In the genomic region with DNA sequence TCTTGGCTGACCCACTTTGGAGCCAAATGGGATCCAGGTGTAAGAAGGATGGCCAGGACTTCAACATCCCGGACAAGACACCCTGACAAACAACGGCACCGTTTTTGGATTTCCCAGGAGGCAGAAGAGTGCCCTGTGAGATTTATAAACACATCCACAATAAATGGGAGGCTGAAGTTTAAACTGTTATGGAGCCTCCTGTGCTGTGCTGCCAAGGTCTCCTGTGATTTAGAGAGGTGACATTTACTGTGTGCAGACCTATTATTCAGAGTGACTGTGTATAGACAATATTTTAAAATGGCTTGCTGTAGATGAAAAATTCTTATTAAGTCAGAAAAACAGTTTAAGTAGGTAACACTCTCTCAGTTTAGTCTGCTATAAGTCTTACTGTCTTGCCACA, we compare ENCODE assay signal across 23 cellular contexts.
"Had no signal": no experiment of that assay in that cellular context is flagged by ENCODE, and none has a peak within 500 bp of the region (broad histone marks: within the 10 kb centered on the region; RNA-seq: fewer than 3 reads in every experiment).

No MANE protein-coding gene starts in this region.

- H3K36me3 ChIP-seq: colonic mucosa, esophagus muscularis mucosa, esophagus squamous epithelium, gastrocnemius medialis, gastroesophageal sphincter, heart left ventricle had no signal

- H3K27ac ChIP-seq: colonic mucosa, coronary artery, dorsolateral prefrontal cortex, epithelial cell of prostate, esophagus muscularis mucosa, esophagus squamous epithelium, gastrocnemius medialis, gastroesophageal sphincter had no signal

- DNase-seq: colonic mucosa; cortex of kidney; dermis blood vessel endothelial cell; dorsolateral prefrontal cortex; effector CD4-positive, alpha-beta T cell; effector CD8-positive, alpha-beta T cell; effector memory CD4-positive, alpha-beta T cell; effector memory CD8-positive, alpha-beta T cell; endodermal cell; erythroblast; esophagus squamous epithelium; foreskin fibroblast; foreskin melanocyte; gastrocnemius medialis; glutamatergic neuron; head of caudate nucleus; heart left ventricle had no signal

- H3K4me3 Mint-ChIP-seq: dendritic cell treated with granulocyte-macrophage colony-stimulating factor and Interleukin-4, amounts not matched to agents 40 ng/mL and 50 ng/mL, for 4 days; effector memory CD8-positive, alpha-beta T cell; endodermal cell had no signal

- H3K27me3 Mint-ChIP-seq: dendritic cell treated with granulocyte-macrophage colony-stimulating factor and Interleukin-4, amounts not matched to agents 40 ng/mL and 50 ng/mL, for 4 days; effector memory CD8-positive, alpha-beta T cell had no signal

- H3K9me3 ChIP-seq: colonic mucosa, esophagus muscularis mucosa, esophagus squamous epithelium, gastrocnemius medialis, gastroesophageal sphincter had no signal

- H3K4me1 Mint-ChIP-seq: endodermal cell had no signal

- ATAC-seq: effector memory CD8-positive, alpha-beta T cell; esophagus mucosa; gastrocnemius medialis; gastroesophageal sphincter; heart left ventricle had no signal

- H3K4me3 ChIP-seq: colonic mucosa, coronary artery, dorsolateral prefrontal cortex, esophagus muscularis mucosa, esophagus squamous epithelium, gastrocnemius medialis, gastroesophageal sphincter, heart left ventricle had no signal

- H3K4me1 ChIP-seq: colonic mucosa, esophagus squamous epithelium, gastrocnemius medialis, heart left ventricle had no signal

- H3K27me3 ChIP-seq: colonic mucosa, esophagus muscularis mucosa, esophagus squamous epithelium, gastrocnemius medialis, gastroesophageal sphincter had no signal

- H3K9me3 Mint-ChIP-seq: endodermal cell had no signal

- H3K27ac Mint-ChIP-seq: dendritic cell treated with granulocyte-macrophage colony-stimulating factor and Interleukin-4, amounts not matched to agents 40 ng/mL and 50 ng/mL, for 4 days; effector memory CD8-positive, alpha-beta T cell; endodermal cell had no signal
